1 cellular context compared by ENCODE assay signal in genomic region chr5:89300426-89300970, GRCh38.
TF ChIP-seq lines count a peak whose summit lies in the region.

No MANE protein-coding gene starts in this region.

TF ChIP-seq in GM23338, 12 proteins besides CTCF, POLR2A, EP300 and RAD21 (continued from another document):
- TF ChIP-seq ZNF462 (CRISPR knock-in tag; IDR thresholded peaks at IDR 0.05): no peak
- no peak for TF ChIP-seq EZH2 (IDR thresholded peaks at IDR 0.05; ENCODE audit: low read depth, unreplicated experiment)
- no peak for TF ChIP-seq NANOG (IDR thresholded peaks at IDR 0.05; ENCODE audit: borderline replicate concordance)
- TF ChIP-seq STAT1 (IDR thresholded peaks at IDR 0.05; ENCODE audit: unreplicated experiment): no peak
- no peak for TF ChIP-seq EZH2phosphoT487 (IDR thresholded peaks at IDR 0.05; ENCODE audit: unreplicated experiment)
- no peak for TF ChIP-seq ZNF114 (CRISPR knock-in tag; IDR thresholded peaks at IDR 0.05)
- TF ChIP-seq ETS1 (IDR thresholded peaks at IDR 0.05): no peak
- no peak for TF ChIP-seq REST (IDR thresholded peaks at IDR 0.05; ENCODE audit: unreplicated experiment)
- TF ChIP-seq JUNB (IDR thresholded peaks at IDR 0.05; ENCODE audit: unreplicated experiment): no peak
- TF ChIP-seq CREB1 (CRISPR knock-in tag; IDR thresholded peaks at IDR 0.05; ENCODE audit: low read depth): no peak
